ENCODE assay signal across 25 cellular contexts in genomic region chr2:170238776-170239175, GRCh38.
DNase-seq lines count a peak whose midpoint lies in the region; ATAC-seq, FAIRE-seq and TF ChIP-seq lines count a peak whose summit lies in the region.
"Had no signal": no experiment of that assay in that cellular context is flagged by ENCODE, and none has a peak within 500 bp of the region (broad histone marks: within the 10 kb centered on the region; RNA-seq: fewer than 3 reads in every experiment).

No MANE protein-coding gene starts in this region.

- no peak for TF ChIP-seq RAD21 in K562 (CRISPR knock-in tag; conservative IDR thresholded peaks at IDR 0.05 in 1 of 2, IDR thresholded peaks at IDR 0.05 in 1 of 2)

- H3K4me1 ChIP-seq in K562 (replicated peaks in 1 of 2; ENCODE audit: control insufficient read depth in 2 of 2, insufficient read depth in 2 of 2, low read length in 2 of 2) (peaks cover 1 to 68% of the 10 kb centered on the region in 2 experiments; a peak in 4 of 5 replicates), sigmoid colon (no peaks in the 10 kb centered on the region)
- H3K4me1 ChIP-seq: SJSA1 had no signal

- H3K4me2 ChIP-seq in K562 (ENCODE audit: insufficient read depth, low read length) = no peak overlapping the region
- H3K4me2 ChIP-seq: KMS-11, PC-9 had no signal

- H3K27me3 ChIP-seq in K562 (ENCODE audit: control insufficient read depth in 2 of 2, insufficient read depth in 2 of 2, low read length in 2 of 2) (no peaks in the 10 kb centered on the region), sigmoid colon (no peaks in the 10 kb centered on the region)

- no TSS peak for BruUV-seq in K562 (replicated peaks; lab: Mats Ljungman, UMichigan)

- POLR2A ChIA-PET in K562 (lab: Yijun Ruan, JAX) = no interaction called here

- no peak for FAIRE-seq in K562 (lab: Jason Lieb, UNC)
- FAIRE-seq: GM18507, HTR-8/SVneo had no signal

- peak; percentile 8 for DNase-seq in NCI-H146 (lab: John Stamatoyannopoulos, UW)
- DNase-seq in NCI-H146 treated with DMSO at 0.1 percent for 48 hours (lab: John Stamatoyannopoulos, UW; ENCODE audit: unreplicated experiment) = no peak
- DNase-seq in NCI-H748 (lab: John Stamatoyannopoulos, UW; ENCODE audit: unreplicated experiment) = peak; percentile 54
- no peak for DNase-seq in K562 (ENCODE audit: extremely low read depth in 1 of 4, low spot score in 3 of 4)
- DNase-seq in sigmoid colon = no peak
- no peak for DNase-seq in HuH-7.5 (ENCODE audit: low spot score)
- DNase-seq: Calu3; DMS153; H7; HFFc6; IMR-90; MM.1S; NCI-H1436; NCI-H2029; NCI-H526 treated with DMSO at 0.1 percent for 48 hours; NK-92 treated with Interleukin-12 subunit alpha and Interleukin-12 subunit beta, amount 100 ng/mL, for 24 hours; PC-9; Right ventricle myocardium superior; RPMI8226; T-cell had no signal

- no peaks in the 10 kb centered on the region for H3K9me3 ChIP-seq in K562 (replicated peaks; ENCODE audit: control insufficient read depth, insufficient read depth, low read depth, low read length)
- no peaks in the 10 kb centered on the region for H3K9me3 ChIP-seq in sigmoid colon
- H3K9me3 ChIP-seq: SJSA1 had no signal

- no peak for ATAC-seq in K562
- ATAC-seq in HG02588 (IDR thresholded peaks at IDR 0.05; ENCODE audit: unreplicated experiment) = no peak
- ATAC-seq: T-cell had no signal

- no peak overlapping the region for H3K27ac ChIP-seq in K562 (ENCODE audit: extremely low read depth, low read depth, low read length)
- no peak overlapping the region for H3K27ac ChIP-seq in sigmoid colon
- H3K27ac ChIP-seq: KMS-11, PC-9, SJSA1 had no signal

- TF ChIP-seq EP300 in K562 (IDR thresholded peaks at IDR 0.05; ENCODE audit: low read length) (no peak), sigmoid colon (IDR thresholded peaks at IDR 0.05) (no peak)

- TF ChIP-seq CTCF in K562 (IDR thresholded peaks at IDR 0.05 in 2 of 3, conservative IDR thresholded peaks at IDR 0.05 in 1 of 3; ENCODE audit: insufficient read depth in 2 of 3, low read depth in 1 of 3, low read length in 3 of 3) = no peak
- TF ChIP-seq CTCF in sigmoid colon (IDR thresholded peaks at IDR 0.05) = no peak

- CTCF ChIA-PET in K562 (lab: Yijun Ruan, JAX; ENCODE audit: low intra/inter-chr PET ratio) = no interaction called here

- H3K36me3 ChIP-seq in K562 (ENCODE audit: control insufficient read depth, insufficient read depth, low read length) (no peaks in the 10 kb centered on the region), sigmoid colon (no peaks in the 10 kb centered on the region)
- H3K36me3 ChIP-seq: SJSA1 had no signal

- H4K20me1 ChIP-seq in K562 (replicated peaks; ENCODE audit: control insufficient read depth, insufficient read depth, low read length) = no peaks in the 10 kb centered on the region

- 47% methylated on average over 4 of the region's 4 CpGs for WGBS in K562 (ENCODE audit: insufficient coverage, low coverage, missing lambda C conversion rate)
- 29 to 68% methylated on average over 4 of the region's 4 CpGs for WGBS in sigmoid colon, 2 donors

- intact Hi-C loops in K562 (cut with micrococcal nuclease) = loop anchor here (5.0 kb wide), 2 partner anchors 64 to 634 kb away; no protein-coding TSS in a partner anchor
- intact Hi-C loops in sigmoid colon (cut with DNase I) = loop anchor here (5.0 kb wide), 1 partner anchor 579 kb away; the partner anchor contains the start of gene GAD1

- H3K79me2 ChIP-seq in K562 (ENCODE audit: control insufficient read depth, insufficient read depth, low read length) = no peaks in the 10 kb centered on the region

- in situ Hi-C loops in K562 (cut with MboI) = loop anchor here (5.0 to 10.0 kb wide), 4 partner anchors 84 to 574 kb away; no protein-coding TSS in a partner anchor

- no peak overlapping the region for H3K9ac ChIP-seq in K562 (ENCODE audit: insufficient read depth in 1 of 2, low read depth in 2 of 2, low read length in 2 of 2)
- H3K9ac ChIP-seq: KMS-11 had no signal

- no peak for TF ChIP-seq POLR2A in K562 (conservative IDR thresholded peaks at IDR 0.05)
- no peak for TF ChIP-seq POLR2A in sigmoid colon (IDR thresholded peaks at IDR 0.05)

- H3K9me1 ChIP-seq in K562 (ENCODE audit: control insufficient read depth, insufficient read depth, low read length) = no peaks in the 10 kb centered on the region

- H3K4me3 ChIP-seq in K562 (no peak overlapping the region), sigmoid colon (no peak overlapping the region)
- H3K4me3 ChIP-seq: PC-9, SJSA1 had no signal

- H2AFZ ChIP-seq in K562 (ENCODE audit: low read depth, low read length) = no peak overlapping the region
- H2AFZ ChIP-seq: PC-9 had no signal

TF ChIP-seq in K562, 482 proteins besides CTCF, POLR2A, EP300 and RAD21:
- TF ChIP-seq ZBTB49 (CRISPR knock-in tag; IDR thresholded peaks at IDR 0.05; ENCODE audit: borderline replicate concordance) = no peak
- TF ChIP-seq ZNF165 (CRISPR knock-in tag; IDR thresholded peaks at IDR 0.05; ENCODE audit: borderline replicate concordance) = no peak
- no peak for TF ChIP-seq SRSF7 (optimal IDR thresholded peaks at IDR 0.05; ENCODE audit: low read depth, low read length)
- TF ChIP-seq SAFB (IDR thresholded peaks at IDR 0.05; ENCODE audit: borderline replicate concordance, low read depth, low read length) = no peak
- TF ChIP-seq MEIS2 (IDR thresholded peaks at IDR 0.05; ENCODE audit: partially characterized antibody) = peak; percentile 14
- no peak for TF ChIP-seq RFX5 (IDR thresholded peaks at IDR 0.05; ENCODE audit: low read depth, low read length)
- TF ChIP-seq JUND (IDR thresholded peaks at IDR 0.05; ENCODE audit: borderline replicate concordance, low read depth, low read length) = no peak
- 0 out of 3 replicates have a peak, but pooled peaks have one; percentile 15 for TF ChIP-seq JUND (tag; IDR thresholded peaks at IDR 0.05; ENCODE audit: borderline replicate concordance, low read depth, low read length)
- TF ChIP-seq ESRRA (IDR thresholded peaks at IDR 0.05; ENCODE audit: borderline replicate concordance, low read depth) = peak; percentile 65; the same call in 1 of the 2 replicates
- no peak for TF ChIP-seq RB1 (IDR thresholded peaks at IDR 0.05; ENCODE audit: low read depth)
- TF ChIP-seq ZEB2 (IDR thresholded peaks at IDR 0.05) = peak; percentile 30; the same call in 1 of the 2 replicates
- TF ChIP-seq PKNOX1 (IDR thresholded peaks at IDR 0.05) = peak; percentile 70
- TF ChIP-seq POLR2G (IDR thresholded peaks at IDR 0.05; ENCODE audit: low read depth, low read length) = no peak
- peak; percentile 70 for TF ChIP-seq FOSL1 (tag; conservative IDR thresholded peaks at IDR 0.05)

Comparison
In these comparisons a context has a peak if more than half of its experiments do, and no peak if none do; other contexts are left out.
1. DNase-seq: peak in NCI-H146 (single experiment) and NCI-H748 (single experiment); none in NCI-H146 treated with DMSO at 0.1 percent for 48 hours (single experiment), K562 (0 of 4), sigmoid colon (single experiment) and HuH-7.5 (single experiment).